ENCODE assay signal across 9 cellular contexts in the genomic region with DNA sequence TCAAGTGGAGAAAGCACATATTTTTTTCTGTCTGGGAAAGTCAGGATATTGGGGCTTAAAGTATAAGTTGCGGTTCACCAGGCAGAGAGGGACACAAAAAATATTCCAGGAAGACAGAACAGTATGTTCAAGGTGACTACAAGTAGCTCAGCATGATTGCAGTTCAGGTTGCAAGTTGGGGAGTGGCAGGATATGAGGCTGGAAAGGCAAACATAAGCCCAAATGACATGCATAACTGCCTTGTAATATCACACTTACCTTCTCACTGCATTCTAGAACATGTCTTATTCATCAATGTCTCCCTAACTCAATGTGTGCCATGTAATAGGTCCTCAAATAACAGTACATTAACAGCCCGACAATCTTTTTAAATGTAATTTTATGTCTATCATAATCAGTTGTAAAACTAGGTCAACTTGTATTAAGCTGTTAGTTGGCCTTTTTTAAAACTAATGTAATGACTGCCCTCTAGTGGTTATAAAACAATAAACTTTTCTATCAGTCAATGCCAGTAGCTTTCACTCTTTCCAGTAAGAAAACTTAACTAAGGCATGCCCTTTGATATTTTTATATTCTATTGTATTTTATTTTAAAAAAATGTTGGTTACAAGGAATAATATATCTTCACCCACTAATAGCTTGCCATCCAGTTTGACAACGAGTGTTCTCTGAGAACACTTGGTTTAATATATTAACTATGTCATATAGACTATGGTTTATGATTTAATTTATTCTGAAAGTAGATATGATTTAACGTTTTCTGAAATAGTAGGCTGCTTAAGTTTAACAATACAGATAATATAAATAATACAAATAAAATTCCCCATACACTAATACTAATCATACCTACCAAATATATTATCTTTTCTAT. TPM values are rescaled to one million over a fixed set of nuclear protein-coding genes. Genes with fewer than 3 reads are reported as not detected.
DNase-seq lines count a peak whose midpoint lies in the region; ATAC-seq, FAIRE-seq and TF ChIP-seq lines count a peak whose summit lies in the region.
"Had no signal": no experiment of that assay in that cellular context is flagged by ENCODE, and none has a peak within 500 bp of the region (broad histone marks: within the 10 kb centered on the region; RNA-seq: fewer than 3 reads in every experiment).

No MANE protein-coding gene starts in this region.

- H3K27ac Mint-ChIP-seq in astrocyte (ENCODE audit: unreplicated experiment): no peak overlapping the region

- FAIRE-seq in GM18507 (lab: Jason Lieb, UNC) (peak; percentile 73), astrocyte (lab: Jason Lieb, UNC) (peak; percentile 23)

- H3K9ac ChIP-seq in astrocyte (ENCODE audit: low read length): peak overlapping the region; percentile 30

- no peak overlapping the region for H3K4me2 ChIP-seq in astrocyte (ENCODE audit: low read length)

- intact Hi-C loops in tibial artery (cut with DNase I; ENCODE audit: low total_unique reads): loop anchor here (5.0 kb wide), 1 partner anchor 146 kb away; no protein-coding TSS in a partner anchor

- DNase-seq in AG09319 (ENCODE audit: extremely low read depth, low read depth) (peak; percentile 20), GM18507 (ENCODE audit: extremely low spot score, insufficient read length, low read depth) (no peak), NCI-H2196 (lab: John Stamatoyannopoulos, UW; ENCODE audit: unreplicated experiment) (peak; percentile 55), astrocyte (ENCODE audit: low read depth) (peak; percentile 48), iris pigment epithelial cell (ENCODE audit: low read depth) (peak; percentile 58), tibial artery (no peak)
- DNase-seq in activated CD8-positive, alpha-beta memory T cell treated with anti-CD3 and anti-CD28 coated beads, Interleukin-2, amount 50 U/mL, for 48 hours: no peak

- H3K36me3 ChIP-seq in astrocyte (ENCODE audit: insufficient read depth, low read length) (no peaks in the 10 kb centered on the region), tibial artery (no peaks in the 10 kb centered on the region)

- H3K4me3 ChIP-seq in astrocyte (ENCODE audit: insufficient read depth, low read depth, low read length) (no peak overlapping the region), tibial artery (no peak overlapping the region)

- H3K79me2 ChIP-seq in astrocyte (ENCODE audit: insufficient read depth, low read length): no peaks in the 10 kb centered on the region

- no peaks in the 10 kb centered on the region for H3K9me3 ChIP-seq in astrocyte (ENCODE audit: insufficient read depth, low read depth, low read length)
- H3K9me3 ChIP-seq in tibial artery: no peaks in the 10 kb centered on the region

- H3K4me1 ChIP-seq in astrocyte (ENCODE audit: insufficient read depth, low read length) (peaks cover 21% of the 10 kb centered on the region), tibial artery (peaks cover 0 to 21% (median 7%) of the 10 kb centered on the region in 4 donors)

- H3K27me3 ChIP-seq in astrocyte (ENCODE audit: insufficient read depth, low read length) (no peaks in the 10 kb centered on the region), tibial artery (no peaks in the 10 kb centered on the region)

- peak; percentile 60 for ATAC-seq in HG03103 (IDR thresholded peaks at IDR 0.05; ENCODE audit: low read depth, unreplicated experiment)

- H3K4me3 Mint-ChIP-seq in astrocyte (ENCODE audit: unreplicated experiment): no peak overlapping the region

- peak overlapping the region; percentile 50 for H2AFZ ChIP-seq in astrocyte (ENCODE audit: low read depth, low read length)

- no peaks in the 10 kb centered on the region for H4K20me1 ChIP-seq in astrocyte (ENCODE audit: insufficient read depth, low read length)

- H3K4me1 Mint-ChIP-seq in astrocyte (ENCODE audit: low read depth, unreplicated experiment): peaks cover 16% of the 10 kb centered on the region

- H3K27me3 Mint-ChIP-seq in astrocyte (ENCODE audit: low read depth, unreplicated experiment): no peaks in the 10 kb centered on the region

- H3K27ac ChIP-seq in astrocyte (ENCODE audit: low read depth, low read length): no peak overlapping the region
- peak overlapping the region in 1 of 2 donors; percentile 29 for H3K27ac ChIP-seq in tibial artery
- H3K27ac ChIP-seq: HL-60 had no signal

- H3K36me3 Mint-ChIP-seq in astrocyte (ENCODE audit: low read depth, unreplicated experiment): no peaks in the 10 kb centered on the region

- peak; percentile 33 for TF ChIP-seq CTCF in AG09319 (IDR thresholded peaks at IDR 0.05; ENCODE audit: low read depth, low read length)
- TF ChIP-seq CTCF in astrocyte (IDR thresholded peaks at IDR 0.05; ENCODE audit: insufficient read depth, low read depth, low read length): peak; percentile 38
- peak; percentile 43 to 60 for TF ChIP-seq CTCF in tibial artery (IDR thresholded peaks at IDR 0.05)

- H3K9me3 Mint-ChIP-seq in astrocyte (ENCODE audit: unreplicated experiment): no peaks in the 10 kb centered on the region

RNA-seq across cellular contexts. Expression of a gene that starts 39.4 kb away (rescaled TPM):
- 0.64 and 0.65 TPM in 2 replicates for total RNA-seq in astrocyte

Comparison
In these comparisons a context has a peak if more than half of its experiments do, and no peak if none do; other contexts are left out.
1. DNase-seq: peak in AG09319 (single experiment), NCI-H2196 (single experiment), astrocyte (single experiment) and iris pigment epithelial cell (single experiment); none in GM18507 (single experiment), tibial artery (0 of 2) and activated CD8-positive, alpha-beta memory T cell treated with anti-CD3 and anti-CD28 coated beads, Interleukin-2, amount 50 U/mL, for 48 hours (single experiment).
2. Peak in every context shown above with its lines, with median percentiles within 50 percentile points of each other: CTCF ChIP-seq.